ENCODE assay signal across 10 cellular contexts in genomic region chr1:63662056-63662836, GRCh38.
A peak's percentile ranks its signal among the peaks of the same experiment; 100 is the strongest.
DNase-seq lines count a peak whose midpoint lies in the region; ATAC-seq and TF ChIP-seq lines count a peak whose summit lies in the region.
"Had no signal": no experiment of that assay in that cellular context is flagged by ENCODE, and none has a peak within 500 bp of the region (broad histone marks: within the 10 kb centered on the region; RNA-seq: fewer than 3 reads in every experiment).

No MANE protein-coding gene starts in this region.

- ATAC-seq in sciatic nerve: peak; percentile 88
- no peak for ATAC-seq in HG02981 (IDR thresholded peaks at IDR 0.05; ENCODE audit: unreplicated experiment)

- H3K9me3 ChIP-seq in H9 (ENCODE audit: control insufficient read depth, low read depth, low read length): no peaks in the 10 kb centered on the region
- H3K9me3 ChIP-seq in A673 (ENCODE audit: low read depth, low read length, poor library complexity, severe bottlenecking): no peaks in the 10 kb centered on the region

- no peak overlapping the region for H4K5ac ChIP-seq in H9 (ENCODE audit: insufficient read length, low read depth, low read length)

- H3K23ac ChIP-seq in H9 (ENCODE audit: insufficient read length, low read depth, low read length): no peak overlapping the region

- no peaks in the 10 kb centered on the region for H3K79me1 ChIP-seq in H9 (ENCODE audit: insufficient read depth, low read depth, low read length, poor library complexity, severe bottlenecking)

- H3K9ac ChIP-seq in H9 (ENCODE audit: extremely low read depth, insufficient read length, low read length): no peak overlapping the region

- no peak overlapping the region for H3K4me3 ChIP-seq in A673 (ENCODE audit: low read depth, low read length, poor library complexity, severe bottlenecking)

- H2AK5ac ChIP-seq in H9 (ENCODE audit: insufficient read length, low read length): no peak overlapping the region

- no peak overlapping the region for H2BK20ac ChIP-seq in H9 (ENCODE audit: low read depth, low read length, poor library complexity, severe bottlenecking)

- no peak overlapping the region for H2BK12ac ChIP-seq in H9 (ENCODE audit: insufficient read length, low read depth, low read length)

- WGBS in H9 (ENCODE audit: extremely low coverage, insufficient read length, low lambda C conversion rate): no CpG with 5 or more reads among the region's 10 CpGs

- no peak overlapping the region; the same call in 1 of the 2 replicates for H3K14ac ChIP-seq in H9 (ENCODE audit: insufficient read depth, low read length)

- H4K91ac ChIP-seq in H9 (ENCODE audit: insufficient read length, low read depth, low read length): no peak overlapping the region

- POLR2A ChIA-PET in A673 (lab: Charles Lee; ENCODE audit: low non-redundant PET): no interaction called here

- H3K27ac Mint-ChIP-seq in H9: peak overlapping the region; percentile 19 to 71 (median 25); a peak in 2 of 7 replicates

- H3K4me2 ChIP-seq in H9 (ENCODE audit: insufficient read depth, insufficient read length, low read length): no peak overlapping the region

- no peak overlapping the region for H4K8ac ChIP-seq in H9 (replicated peaks; ENCODE audit: insufficient read length, low read depth, low read length)

- no peak overlapping the region for H3K27ac ChIP-seq in H9 (ENCODE audit: insufficient read length, low read depth, low read length)
- no peak overlapping the region for H3K27ac ChIP-seq in A673 (ENCODE audit: low read depth, low read length, poor library complexity, severe bottlenecking)

- no peak overlapping the region for H2AFZ ChIP-seq in H9 (ENCODE audit: low read length)

- intact Hi-C loops in sciatic nerve (cut with DNase I) (no loop called here), head of caudate nucleus (cut with DNase I) (no loop called here), A673 (cut with micrococcal nuclease; ENCODE audit: unreplicated experiment) (no loop called here)

- no peak overlapping the region for H3T11ph ChIP-seq in H9 (ENCODE audit: low read length)

- H3K56ac ChIP-seq in H9 (ENCODE audit: insufficient read length, low read depth, low read length): no peak overlapping the region

- DNase-seq in H9 (no peak), T1000 (lab: John Stamatoyannopoulos, UW) (peak; percentile 73), glomerular visceral epithelial cell (ENCODE audit: extremely low spot score) (peak; percentile 84), sciatic nerve (ENCODE audit: low spot score) (no peak), head of caudate nucleus (no peak), NCI-H526 treated with DMSO at 0.1 percent for 48 hours (lab: John Stamatoyannopoulos, UW) (no peak), A673 (ENCODE audit: low spot score) (no peak)
- DNase-seq: naive B cell, NCI-H1436 treated with DMSO at 0.1 percent for 48 hours had no signal

- no peak overlapping the region for H2BK15ac ChIP-seq in H9 (ENCODE audit: low read depth, low read length)

- no peak overlapping the region for H2BK5ac ChIP-seq in H9 (ENCODE audit: insufficient read length, low read length)

- no peaks in the 10 kb centered on the region for H3K27me3 Mint-ChIP-seq in H9 (ENCODE audit: low read depth)
- H3K27me3 Mint-ChIP-seq: naive B cell had no signal

- H3K4me1 ChIP-seq in H9 (ENCODE audit: insufficient read depth, low read length) (peaks cover 12% of the 10 kb centered on the region; the same call in 1 of the 2 replicates), A673 (ENCODE audit: insufficient read depth, low read length, poor library complexity, severe bottlenecking) (no peaks in the 10 kb centered on the region)

- H3K36me3 ChIP-seq in A673 (ENCODE audit: insufficient read depth, low read length, poor library complexity, severe bottlenecking): no peaks in the 10 kb centered on the region

- H3K23me2 ChIP-seq in H9 (ENCODE audit: insufficient read length, low read depth, low read length, poor library complexity, severe bottlenecking): no peaks in the 10 kb centered on the region

- CTCF ChIA-PET in A673 (lab: Charles Lee): no interaction called here

- H3K27me3 ChIP-seq in H9 (ENCODE audit: insufficient read depth, low read length): no peaks in the 10 kb centered on the region
- H3K27me3 ChIP-seq in A673 (replicated peaks; ENCODE audit: insufficient read depth, low read depth, low read length, poor library complexity): no peaks in the 10 kb centered on the region

- H3K9me3 Mint-ChIP-seq in H9: peaks cover 0 to 5% of the 10 kb centered on the region in 2 experiments; a peak in 1 of 5 replicates

- TF ChIP-seq CTCF in H9 (conservative IDR thresholded peaks at IDR 0.05) (no peak), A673 (conservative IDR thresholded peaks at IDR 0.05; ENCODE audit: low read depth, low read length) (no peak)

- no peak overlapping the region for H3K4me3 Mint-ChIP-seq in H9

- no peak overlapping the region for H2BK120ac ChIP-seq in H9 (ENCODE audit: low read depth, low read length, poor library complexity, severe bottlenecking)

- no peak overlapping the region for H3K18ac ChIP-seq in H9 (ENCODE audit: insufficient read length, low read depth, low read length)

- H3K4ac ChIP-seq in H9 (ENCODE audit: low read depth, low read length): no peak overlapping the region

- peaks cover 5 to 16% (median 11%) of the 10 kb centered on the region in 3 experiments; a peak in 5 of 7 replicates for H3K36me3 Mint-ChIP-seq in H9 (ENCODE audit: insufficient read depth in 1 of 3, low read depth in 3 of 3)

- no TSS peak for BruUV-seq in A673 (replicated peaks; lab: Mats Ljungman, UMichigan)

- no peaks in the 10 kb centered on the region for H4K20me1 ChIP-seq in H9 (ENCODE audit: control insufficient read depth, insufficient read depth, insufficient read length)

- H3K4me1 Mint-ChIP-seq in H9: peaks cover 30 to 35% of the 10 kb centered on the region in 2 experiments
- H3K4me1 Mint-ChIP-seq: naive B cell had no signal

- H3K79me2 ChIP-seq in H9 (ENCODE audit: insufficient read depth, low read length): no peaks in the 10 kb centered on the region

Comparison
In these comparisons a context has a peak if more than half of its experiments do, and no peak if none do; other contexts are left out.
1. DNase-seq: peak in T1000 (single experiment) and glomerular visceral epithelial cell (single experiment); none in H9 (single experiment), sciatic nerve (single experiment), head of caudate nucleus (0 of 42), NCI-H526 treated with DMSO at 0.1 percent for 48 hours (single experiment) and A673 (single experiment).